Comparison of ENCODE assay signal across 12 cellular contexts in genomic region chr12:53065470-53065869, GRCh38. TPM values are rescaled to one million over a fixed set of nuclear protein-coding genes. Genes with fewer than 3 reads are reported as not detected.
DNase-seq lines count a peak whose midpoint lies in the region; ATAC-seq and TF ChIP-seq lines count a peak whose summit lies in the region.
"Had no signal": no experiment of that assay in that cellular context is flagged by ENCODE, and none has a peak within 500 bp of the region (broad histone marks: within the 10 kb centered on the region; RNA-seq: fewer than 3 reads in every experiment).

No MANE protein-coding gene starts in this region.

- H3K4me3 ChIP-seq in BLaER1 treated with 17β-estradiol and CSF1 and Interleukin-3, amounts not matched to agents 10 nM and 100 nM, result no peak overlapping the region
- no peak overlapping the region for H3K4me3 ChIP-seq in adrenal gland
- no peak overlapping the region for H3K4me3 ChIP-seq in gastrocnemius medialis
- H3K4me3 ChIP-seq: skin epidermis had no signal

- intact Hi-C loops in adrenal gland (cut with DNase I), result loop anchor here (5.0 to 10.0 kb wide), 2 partner anchors 129 to 132 kb away; no protein-coding TSS in a partner anchor
- intact Hi-C loops in left ventricle myocardium superior (cut with micrococcal nuclease), result loop anchor here (10.0 kb wide), 1 partner anchor 129 kb away; no protein-coding TSS in a partner anchor
- intact Hi-C loops in gastrocnemius medialis (cut with DNase I; ENCODE audit: low total_unique reads), result loop anchor here (2.0 to 5.0 kb wide), 3 partner anchors 13 to 117 kb away; partner anchors contain the start of genes CSAD, SPRYD3 and ZNF740

- no peaks in the 10 kb centered on the region for H3K27me3 ChIP-seq in BLaER1 treated with 17β-estradiol and CSF1 and Interleukin-3, amounts not matched to agents 10 nM and 100 nM
- H3K27me3 ChIP-seq in adrenal gland (no peaks in the 10 kb centered on the region), gastrocnemius medialis (no peaks in the 10 kb centered on the region)
- H3K27me3 ChIP-seq: BE2C had no signal

- WGBS in adrenal gland, 4 donors, result 57 to 74% (median 67%) methylated on average over 5 to 7 of the region's 7 CpGs

- DNase-seq in adrenal gland (peak in 5 of 7 donors; percentile 10 to 61 (median 32)), left ventricle myocardium superior (peak; percentile 40), gastrocnemius medialis (peak in 1 of 2 donors; percentile 31), HuH-7.5 (ENCODE audit: low spot score) (no peak), inferior parietal cortex (ENCODE audit: extremely low spot score) (no peak), amniotic stem cell (lab: John Stamatoyannopoulos, UW) (no peak)
- DNase-seq in stimulated activated naive CD8-positive, alpha-beta T cell treated with anti-CD3 and anti-CD28 coated beads, Interleukin-15, Interleukin-2, amounts not matched to agents 100 U/mL and 50 U/mL, for 24 hours, result no peak

- peaks cover 0 to 45% (median 5%) of the 10 kb centered on the region in 11 experiments; a peak in 7 of 22 replicates for H4K20me1 ChIP-seq in BLaER1 treated with 17β-estradiol and CSF1 and Interleukin-3, amounts not matched to agents 10 nM and 100 nM

- H3K4me1 ChIP-seq in BLaER1 treated with 17β-estradiol and CSF1 and Interleukin-3, amounts not matched to agents 10 nM and 100 nM, result peaks cover 8 to 50% (median 27%) of the 10 kb centered on the region in 10 experiments
- peaks cover 13 to 59% of the 10 kb centered on the region in 2 donors for H3K4me1 ChIP-seq in adrenal gland (replicated peaks in 1 of 2)
- peaks cover 34 to 45% of the 10 kb centered on the region in 2 donors for H3K4me1 ChIP-seq in gastrocnemius medialis
- H3K4me1 ChIP-seq: BE2C had no signal

- ATAC-seq in left ventricle myocardium superior (peak; percentile 1), gastrocnemius medialis (no peak)
- no peak for ATAC-seq in stimulated activated naive CD8-positive, alpha-beta T cell treated with anti-CD3 and anti-CD28 coated beads, Interleukin-15, Interleukin-2, amounts not matched to agents 100 U/mL and 50 U/mL, for 24 hours

- peak overlapping the region in 8 of 11 experiments; percentile 34 to 83 (median 76); a peak in 10 of 22 replicates for H3K4me2 ChIP-seq in BLaER1 treated with 17β-estradiol and CSF1 and Interleukin-3, amounts not matched to agents 10 nM and 100 nM
- H3K4me2 ChIP-seq: KMS-11 had no signal

- H3K27ac ChIP-seq in BLaER1 treated with 17β-estradiol and CSF1 and Interleukin-3, amounts not matched to agents 10 nM and 100 nM, result 0 out of 22 replicates have a peak overlapping the region, but pooled peaks of 1 of the 11 experiments have one; percentile 24
- H3K27ac ChIP-seq in adrenal gland, result peak overlapping the region in 2 of 5 donors; percentile 73 to 88
- H3K27ac ChIP-seq in gastrocnemius medialis, result peak overlapping the region; percentile 71 to 74 (median 74)
- H3K27ac ChIP-seq: KMS-11 had no signal

- H3K9ac ChIP-seq in BLaER1 treated with 17β-estradiol and CSF1 and Interleukin-3, amounts not matched to agents 10 nM and 100 nM, result peak overlapping the region in 5 of 11 experiments; percentile 26 to 58 (median 45); a peak in 4 of 22 replicates
- H3K9ac ChIP-seq: KMS-11 had no signal

- H3K36me3 ChIP-seq in BLaER1 treated with 17β-estradiol and CSF1 and Interleukin-3, amounts not matched to agents 10 nM and 100 nM, result peaks cover 15 to 66% (median 39%) of the 10 kb centered on the region in 11 experiments; a peak in 21 of 22 replicates
- H3K36me3 ChIP-seq in adrenal gland (replicated peaks in 1 of 2) (peaks cover 0 to 49% of the 10 kb centered on the region in 2 donors), gastrocnemius medialis (peaks cover 0 to 51% of the 10 kb centered on the region in 2 donors)
- H3K36me3 ChIP-seq: BE2C had no signal

- TF ChIP-seq CTCF in adrenal gland (IDR thresholded peaks at IDR 0.05), result no peak
- no peak for TF ChIP-seq CTCF in gastrocnemius medialis (IDR thresholded peaks at IDR 0.05 in 4 of 5, conservative IDR thresholded peaks at IDR 0.05 in 1 of 5)

- no peaks in the 10 kb centered on the region for H3K9me3 ChIP-seq in BLaER1 treated with 17β-estradiol and CSF1 and Interleukin-3, amounts not matched to agents 10 nM and 100 nM (replicated peaks in 1 of 11)
- no peaks in the 10 kb centered on the region for H3K9me3 ChIP-seq in adrenal gland (replicated peaks in 1 of 3)
- H3K9me3 ChIP-seq in gastrocnemius medialis, result no peaks in the 10 kb centered on the region
- H3K9me3 ChIP-seq: BE2C had no signal

- TF ChIP-seq POLR2A in adrenal gland (IDR thresholded peaks at IDR 0.05), result no peak
- TF ChIP-seq POLR2A in gastrocnemius medialis (IDR thresholded peaks at IDR 0.05), result no peak

- in situ Hi-C loops in gastrocnemius medialis (cut with MboI; ENCODE audit: low sequenced_read_pairs in 4 of 4), result loop anchor here in 2 of 4 donors (5.0 to 25.0 kb wide), 3 partner anchors 37 to 122 kb away; partner anchors contain the start of genes CSAD (in 2 of the 2), SOAT2 (in 2 of the 2) and ZNF740 (in 2 of the 2)

RNA-seq across cellular contexts. Expression of gene SPRYD3, which starts 13.7 kb away (rescaled TPM):
- 10 to 100 TPM; 32.1 to 74.6 (median 46.7) TPM for total RNA-seq in adrenal gland
- 10 to 100 TPM; 16.4 to 52.8 (median 29.0) TPM for polyA plus RNA-seq in adrenal gland
- total RNA-seq in left ventricle myocardium superior, result 39.8 TPM
- 10 to 100 TPM; 15.9 to 29.5 (median 25.5) TPM for total RNA-seq in gastrocnemius medialis

RNA-seq across cellular contexts. Expression of gene TNS2, which starts 15.6 kb away (rescaled TPM):
- total RNA-seq in adrenal gland (100 to 1,000 TPM in 7 of 8 donors, 10 to 100 TPM in 1; 55.8 to 268 (median 175) TPM), left ventricle myocardium superior (120 TPM), gastrocnemius medialis (100 to 1,000 TPM in 1 of 4 donors, 10 to 100 TPM in 3; 74.4 to 114 (median 91.9) TPM)
- 1,000 to 10,000 TPM in 1 of 3 donors, 100 to 1,000 TPM in 1, 10 to 100 TPM in 1; 36.8 to 1,019 (median 396) TPM for polyA plus RNA-seq in adrenal gland

RNA-seq across cellular contexts. Expression of gene IGFBP6, which starts 32.0 kb away (rescaled TPM):
- total RNA-seq in adrenal gland (100 to 1,000 TPM in 6 of 8 donors, 10 to 100 TPM in 2; 39.5 to 559 (median 212) TPM), left ventricle myocardium superior (45.5 TPM), gastrocnemius medialis (100 to 1,000 TPM in 1 of 4 donors, 10 to 100 TPM in 3; 67.3 to 143 (median 77.4) TPM)
- polyA plus RNA-seq in adrenal gland, result 100 to 1,000 TPM in 2 of 3 donors, 10 to 100 TPM in 1; 26.4 to 478 (median 337) TPM
- total RNA-seq: activated CD4-positive, alpha-beta T cell treated with anti-CD3 and anti-CD28 coated beads, Interleukin-2, amount 10 ng/mL, durations not matched to agents 24 days and 14 days had no signal

RNA-seq across cellular contexts. Expression of gene SOAT2, which starts 37.8 kb away (rescaled TPM):
- under 1 TPM in 1 of 8 donors, not detected in 7; 0.79 TPM for total RNA-seq in adrenal gland
- under 1 TPM in 2 of 3 donors, not detected in 1; 0.34 to 0.48 TPM for polyA plus RNA-seq in adrenal gland
- 0.12 TPM for total RNA-seq in left ventricle myocardium superior
- total RNA-seq in gastrocnemius medialis, result not detected
- total RNA-seq: activated CD4-positive, alpha-beta T cell treated with anti-CD3 and anti-CD28 coated beads, Interleukin-2, amount 10 ng/mL, durations not matched to agents 24 days and 14 days had no signal

RNA-seq across cellular contexts. Expression of gene EIF4B, which starts 59.2 kb away (rescaled TPM):
- total RNA-seq in adrenal gland (100 to 1,000 TPM; 324 to 800 (median 570) TPM), left ventricle myocardium superior (513 TPM), gastrocnemius medialis (100 to 1,000 TPM; 667 to 821 (median 740) TPM)
- polyA plus RNA-seq in adrenal gland, result 100 to 1,000 TPM in 2 of 3 donors, 10 to 100 TPM in 1; 77.1 to 282 (median 138) TPM

Comparison
In these comparisons a context has a peak if more than half of its experiments do, and no peak if none do; other contexts are left out.
1. DNase-seq: peak in adrenal gland (5 of 7) and left ventricle myocardium superior (single experiment); none in HuH-7.5 (single experiment), stimulated activated naive CD8-positive, alpha-beta T cell treated with anti-CD3 and anti-CD28 coated beads, Interleukin-15, Interleukin-2, amounts not matched to agents 100 U/mL and 50 U/mL, for 24 hours (single experiment), inferior parietal cortex (single experiment) and amniotic stem cell (single experiment).